8 cellular contexts compared by ENCODE assay signal in the genomic region with DNA sequence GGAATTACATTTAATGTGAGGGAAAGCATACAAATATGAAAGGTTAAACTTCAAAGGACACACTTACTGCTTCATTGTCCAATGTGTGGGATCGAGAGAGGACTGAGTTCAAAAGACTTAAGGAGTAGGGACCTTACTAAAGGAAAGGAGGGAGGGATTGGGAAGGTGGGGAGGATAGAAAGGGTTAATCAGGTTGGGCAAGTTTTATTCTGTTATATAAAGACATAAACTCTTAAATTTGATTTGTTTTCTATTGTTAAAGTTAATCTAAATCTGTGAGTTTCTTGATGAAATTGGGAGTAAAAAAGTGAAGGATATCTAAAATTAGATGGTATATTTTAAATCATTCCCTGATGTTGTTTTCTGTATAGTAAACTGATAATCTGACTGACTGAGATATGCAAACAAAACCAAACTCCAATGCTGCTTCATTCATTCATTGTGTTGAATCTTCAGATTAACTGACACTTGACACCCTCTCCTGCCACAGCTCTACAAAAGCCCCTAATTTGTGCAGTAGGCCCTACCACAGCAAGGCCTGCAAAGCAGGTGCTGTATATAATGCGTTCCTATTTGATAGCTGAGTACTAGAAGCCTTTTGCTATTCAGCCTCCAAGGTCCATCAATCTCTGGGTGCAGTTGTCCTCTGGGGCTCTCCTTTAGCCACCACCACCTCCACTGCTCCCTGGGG. TPM values are rescaled to one million over a fixed set of nuclear protein-coding genes. Genes with fewer than 3 reads are reported as not detected.
A peak's percentile ranks its signal among the peaks of the same experiment; 100 is the strongest.
DNase-seq lines count a peak whose midpoint lies in the region; ATAC-seq and TF ChIP-seq lines count a peak whose summit lies in the region.

No MANE protein-coding gene starts in this region.

- H3K4me3 ChIP-seq in IMR-90 (ENCODE audit: insufficient read depth, low read depth, low read length) (no peak overlapping the region), neutrophil (ENCODE audit: low read depth in 1 of 2, low read length in 1 of 2) (peak overlapping the region in 1 of 2 experiments; percentile 93)

- H3K56ac ChIP-seq in IMR-90 (ENCODE audit: extremely low read depth, insufficient read depth, low read length) = no peak overlapping the region

- dilution Hi-C loops in IMR-90 (cut with HindIII; ENCODE audit: low sequenced_read_pairs, unreplicated experiment) = no loop called here

- CTCF ChIA-PET in IMR-90 (lab: Yijun Ruan, JAX) (interaction anchor here (0.8 kb wide), 1 partner anchor 42 kb away, joined by 3 read pairs; no protein-coding TSS in a partner anchor), T-cell (lab: Charles Lee) (interaction anchor here (0.6 to 0.9 kb wide), 4 partner anchors 10 to 229 kb away, joined by 4 to 6 read pairs (median 4); no protein-coding TSS in a partner anchor)

- H3K36me3 ChIP-seq in IMR-90 (ENCODE audit: control insufficient read depth, insufficient read depth, low read length) (no peaks in the 10 kb centered on the region), neutrophil (no peaks in the 10 kb centered on the region)

- no peak overlapping the region; the same call in 1 of the 2 replicates for H4K5ac ChIP-seq in IMR-90 (ENCODE audit: low read depth, low read length)

- H3K27me3 ChIP-seq in IMR-90 (ENCODE audit: control insufficient read depth, insufficient read depth, low read length) (no peaks in the 10 kb centered on the region), neutrophil (no peaks in the 10 kb centered on the region)

- H4K91ac ChIP-seq in IMR-90 (ENCODE audit: insufficient read depth, low read depth, low read length) = no peak overlapping the region

- H3K27me3 Mint-ChIP-seq in T-cell = no peaks in the 10 kb centered on the region

- H3K27ac ChIP-seq in IMR-90 (ENCODE audit: insufficient read depth, low read length) (no peak overlapping the region), neutrophil (peak overlapping the region; percentile 95)

- no peak overlapping the region for H2BK15ac ChIP-seq in IMR-90 (ENCODE audit: low read depth, low read length)

- TF ChIP-seq POLR2A in IMR-90 (IDR thresholded peaks at IDR 0.05; ENCODE audit: low read depth, low read length) = no peak

- H3K9me3 ChIP-seq in IMR-90 (ENCODE audit: control insufficient read depth, insufficient read depth, low read length) (no peaks in the 10 kb centered on the region), neutrophil (no peaks in the 10 kb centered on the region)

- no peak overlapping the region for H2AK9ac ChIP-seq in IMR-90 (replicated peaks; ENCODE audit: low read depth, low read length, poor library complexity)

- H3K9me1 ChIP-seq in IMR-90 (ENCODE audit: insufficient read depth, low read length) = peaks cover 4% of the 10 kb centered on the region

- H3K18ac ChIP-seq in IMR-90 (ENCODE audit: low read depth, low read length) = no peak overlapping the region

- no peak overlapping the region for H3K4me2 ChIP-seq in IMR-90 (ENCODE audit: low read depth, low read length)

- in situ Hi-C loops in GM13976 (cut with MboI; ENCODE audit: low sequenced_read_pairs, unreplicated experiment) (no loop called here), IMR-90 (cut with MboI; ENCODE audit: low sequenced_read_pairs) (loop anchor here (25.0 kb wide), 2 partner anchors 217 to 367 kb away; a partner anchor contains a TSS)

- POLR2A ChIA-PET in IMR-90 (lab: Charles Lee; ENCODE audit: unreplicated experiment) = no interaction called here
- POLR2A ChIA-PET in T-cell (lab: Charles Lee) = interaction anchor here (0.9 to 1.3 kb wide), 2 partner anchors 18 to 19 kb away, joined by 3 read pairs; no protein-coding TSS in a partner anchor

- no TSS peak for BruUV-seq in IMR-90 (replicated peaks; lab: Mats Ljungman, UMichigan)

- peak overlapping the region; percentile 76 to 99 (median 85) for H3K4me3 Mint-ChIP-seq in T-cell

- TF ChIP-seq CTCF in GM13976 (IDR thresholded peaks at IDR 0.05; ENCODE audit: borderline replicate concordance, control extremely low read depth, extremely low read depth, insufficient read depth, missing control alignments) (no peak), IMR-90 (conservative IDR thresholded peaks at IDR 0.05; ENCODE audit: low read depth, low read length) (no peak), neutrophil (IDR thresholded peaks at IDR 0.05) (no peak)

- H4K8ac ChIP-seq in IMR-90 (ENCODE audit: low read depth in 2 of 2, low read length in 2 of 2) = peak overlapping the region; percentile 91 to 99; a peak in 3 of 4 replicates

- intact Hi-C loops in IMR-90 (cut with micrococcal nuclease) = loop anchor here (5.0 kb wide), 2 partner anchors 272 to 372 kb away; a partner anchor contains a TSS

- H3K4me1 Mint-ChIP-seq in T-cell = peaks cover 67 to 73% (median 67%) of the 10 kb centered on the region in 3 donors

- no CpG with 5 or more reads among the region's 2 CpGs for WGBS in IMR-90 (ENCODE audit: extremely low coverage in 2 of 2, insufficient read length in 1 of 2), 2 experiments

- H3K14ac ChIP-seq in IMR-90 (replicated peaks; ENCODE audit: low read depth, low read length) = no peak overlapping the region

- ATAC-seq in IMR-90 (ENCODE audit: low read depth) (no peak), T-cell (replicated peaks in 1 of 4) (no peak)
- no peak for ATAC-seq in activated CD4-positive, CD25-positive, alpha-beta regulatory T cell treated with anti-CD3 and anti-CD28 coated beads, Interleukin-2, amount 50 U/mL, for 24 hours

- H3K23ac ChIP-seq in IMR-90 (ENCODE audit: low read depth, low read length) = no peak overlapping the region

- H3K9me3 Mint-ChIP-seq in T-cell = no peaks in the 10 kb centered on the region

- H3K36me3 Mint-ChIP-seq in T-cell = peaks cover 2% of the 10 kb centered on the region

- no peak overlapping the region for H2AK5ac ChIP-seq in IMR-90 (ENCODE audit: low read depth, low read length)

- peak overlapping the region; percentile 91 to 92 for H3K27ac Mint-ChIP-seq in T-cell

- H2AFZ ChIP-seq in IMR-90 (replicated peaks; ENCODE audit: low read length, poor library complexity) = no peak overlapping the region

- no peak overlapping the region for H3K9ac ChIP-seq in IMR-90 (ENCODE audit: low read depth, low read length)

- TF ChIP-seq RAD21 in IMR-90 (IDR thresholded peaks at IDR 0.05; ENCODE audit: low read length) = no peak

- peaks cover 4% of the 10 kb centered on the region for H3K4me1 ChIP-seq in IMR-90 (ENCODE audit: control insufficient read depth, insufficient read depth, low read length)
- peaks cover 50 to 51% of the 10 kb centered on the region in 2 experiments for H3K4me1 ChIP-seq in neutrophil (ENCODE audit: control insufficient read depth in 1 of 2, insufficient read depth in 1 of 2, low read depth in 1 of 2, low read length in 1 of 2)

- no peak overlapping the region for H2BK120ac ChIP-seq in IMR-90 (ENCODE audit: low read depth, low read length)

- H2BK5ac ChIP-seq in IMR-90 (ENCODE audit: low read depth, low read length, poor library complexity, severe bottlenecking) = no peak overlapping the region

- H4K20me1 ChIP-seq in IMR-90 (ENCODE audit: insufficient read depth, low read length) = peaks cover 18% of the 10 kb centered on the region; the same call in 1 of the 2 replicates

- peak overlapping the region; percentile 82 for H3K4ac ChIP-seq in IMR-90 (ENCODE audit: low read depth, low read length)

- peaks cover 2 to 24% of the 10 kb centered on the region in 2 experiments; a peak in 2 of 4 replicates for H3K79me1 ChIP-seq in IMR-90 (ENCODE audit: low read depth in 1 of 2, low read length in 2 of 2)

- DNase-seq in GM13976 (ENCODE audit: low spot score) = peak; percentile 58
- no peak for DNase-seq in IMR-90
- DNase-seq in T-cell = no peak
- DNase-seq in NOMO-1 (lab: John Stamatoyannopoulos, UW; ENCODE audit: unreplicated experiment in 2 of 2) = no peak
- DNase-seq in kidney tubule cell (ENCODE audit: low spot score) = no peak
- DNase-seq in GM03348 (ENCODE audit: low spot score) = no peak

- H2BK20ac ChIP-seq in IMR-90 (ENCODE audit: low read depth, low read length) = no peak overlapping the region

TF ChIP-seq in IMR-90, 13 proteins besides CTCF, POLR2A, EP300 and RAD21 (continues in another document):
- no peak for TF ChIP-seq CHD1 (IDR thresholded peaks at IDR 0.05; ENCODE audit: low read depth, low read length)
- TF ChIP-seq, protein P1, sequence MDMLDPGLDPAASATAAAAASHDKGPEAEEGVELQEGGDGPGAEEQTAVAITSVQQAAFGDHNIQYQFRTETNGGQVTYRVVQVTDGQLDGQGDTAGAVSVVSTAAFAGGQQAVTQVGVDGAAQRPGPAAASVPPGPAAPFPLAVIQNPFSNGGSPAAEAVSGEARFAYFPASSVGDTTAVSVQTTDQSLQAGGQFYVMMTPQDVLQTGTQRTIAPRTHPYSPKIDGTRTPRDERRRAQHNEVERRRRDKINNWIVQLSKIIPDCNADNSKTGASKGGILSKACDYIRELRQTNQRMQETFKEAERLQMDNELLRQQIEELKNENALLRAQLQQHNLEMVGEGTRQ (IDR thresholded peaks at IDR 0.05; ENCODE audit: low read depth, low read length) = no peak
- TF ChIP-seq, protein P2, sequence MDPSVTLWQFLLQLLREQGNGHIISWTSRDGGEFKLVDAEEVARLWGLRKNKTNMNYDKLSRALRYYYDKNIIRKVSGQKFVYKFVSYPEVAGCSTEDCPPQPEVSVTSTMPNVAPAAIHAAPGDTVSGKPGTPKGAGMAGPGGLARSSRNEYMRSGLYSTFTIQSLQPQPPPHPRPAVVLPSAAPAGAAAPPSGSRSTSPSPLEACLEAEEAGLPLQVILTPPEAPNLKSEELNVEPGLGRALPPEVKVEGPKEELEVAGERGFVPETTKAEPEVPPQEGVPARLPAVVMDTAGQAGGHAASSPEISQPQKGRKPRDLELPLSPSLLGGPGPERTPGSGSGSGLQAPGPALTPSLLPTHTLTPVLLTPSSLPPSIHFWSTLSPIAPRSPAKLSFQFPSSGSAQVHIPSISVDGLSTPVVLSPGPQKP (IDR thresholded peaks at IDR 0.05; ENCODE audit: borderline replicate concordance, low read depth, low read length) = no peak
- TF ChIP-seq MXI1 (IDR thresholded peaks at IDR 0.05; ENCODE audit: borderline replicate concordance, low read depth, low read length) = no peak
- TF ChIP-seq MAZ (IDR thresholded peaks at IDR 0.05; ENCODE audit: borderline replicate concordance, low read depth, low read length) = no peak

RNA-seq across cellular contexts. Expression of a gene that starts 1.3 kb away (rescaled TPM):
- 35.3 and 37.8 TPM in 2 replicates for total RNA-seq in IMR-90 (2012; rRNA removed)
- 19.8 and 20.9 TPM in 2 replicates for polyA plus RNA-seq in IMR-90 (2012; rRNA removed)
- polyA plus RNA-seq in IMR-90 (2012; cell fraction: cytosol; rRNA removed) = 7.4 and 9.8 TPM in 2 replicates
- 3.3 and 14.2 TPM in 2 replicates for polyA plus RNA-seq in IMR-90 (2012; cell fraction: nucleus; rRNA removed; ENCODE audit: low replicate concordance)
- total RNA-seq in T-cell = 10 to 100 TPM; 14.6 to 24.1 (median 22.6) TPM

RNA-seq across cellular contexts. Expression of a gene that starts 38.7 kb away (rescaled TPM):
- total RNA-seq in IMR-90 (2012; rRNA removed) = under 0.01 TPM in 1 of 2 replicates, not detected in the other
- 0.24 and 0.26 TPM in 2 replicates for polyA plus RNA-seq in IMR-90 (2012; rRNA removed)
- polyA plus RNA-seq in IMR-90 (2012; cell fraction: cytosol; rRNA removed) = 0.16 TPM in 1 of 2 replicates, not detected in the other
- 1.4 and 2.4 TPM in 2 replicates for polyA plus RNA-seq in IMR-90 (2012; cell fraction: nucleus; rRNA removed; ENCODE audit: low replicate concordance)
- total RNA-seq in T-cell = 1 to 10 TPM in 1 of 5 donors, under 1 TPM in 4; 0.49 to 1.5 (median 0.73) TPM

RNA-seq across cellular contexts. Expression of a gene that starts 58.2 kb away (rescaled TPM):
- not detected in 2 replicates for total RNA-seq in IMR-90 (2012; rRNA removed)
- not detected in 2 replicates for polyA plus RNA-seq in IMR-90 (2012; rRNA removed)
- polyA plus RNA-seq in IMR-90 (2012; cell fraction: cytosol; rRNA removed) = not detected in 2 replicates
- polyA plus RNA-seq in IMR-90 (2012; cell fraction: nucleus; rRNA removed; ENCODE audit: low replicate concordance) = not detected in 2 replicates
- total RNA-seq in T-cell = 1 to 10 TPM; 2.3 to 4.9 (median 4.6) TPM
